ENCODE assay signal across 31 cellular contexts in genomic region chr17:44602970-44603369, GRCh38. TPM values are rescaled to one million over a fixed set of nuclear protein-coding genes. Genes with fewer than 3 reads are reported as not detected.
"Had no signal": no experiment of that assay in that cellular context is flagged by ENCODE, and none has a peak within 500 bp of the region (broad histone marks: within the 10 kb centered on the region; RNA-seq: fewer than 3 reads in every experiment).

No MANE protein-coding gene starts in this region.

- H3K27ac Mint-ChIP-seq: activated naive CD4-positive, alpha-beta T cell treated with anti-CD3 and anti-CD28 coated beads for 36 hours; activated naive CD8-positive, alpha-beta T cell treated with anti-CD3 and anti-CD28 coated beads for 36 hours; effector memory CD8-positive, alpha-beta T cell; T-helper 2 cell treated with Interferon-gamma antibody and Interleukin-4, amounts not matched to agents 5 μg/mL and 100 μg/mL, for 36 hours had no signal

- H3K4me1 ChIP-seq: pancreas, psoas muscle, spleen had no signal

- H3K9me3 ChIP-seq: adrenal gland, ascending aorta, gastroesophageal sphincter, pancreas, psoas muscle, spleen, transverse colon had no signal

- H3K4me2 ChIP-seq: hepatocyte had no signal

- H3K36me3 Mint-ChIP-seq: activated naive CD8-positive, alpha-beta T cell treated with anti-CD3 and anti-CD28 coated beads for 36 hours; naive thymus-derived CD4-positive, alpha-beta T cell had no signal

- H3K4me3 Mint-ChIP-seq: activated naive CD4-positive, alpha-beta T cell treated with anti-CD3 and anti-CD28 coated beads for 36 hours; activated naive CD8-positive, alpha-beta T cell treated with anti-CD3 and anti-CD28 coated beads for 36 hours; effector memory CD8-positive, alpha-beta T cell; naive thymus-derived CD4-positive, alpha-beta T cell; neural crest cell; T-helper 2 cell treated with Interferon-gamma antibody and Interleukin-4, amounts not matched to agents 5 μg/mL and 100 μg/mL, for 36 hours had no signal

- DNase-seq: activated CD4-positive, alpha-beta T cell treated with anti-CD3 and anti-CD28 coated beads for 4 hours; activated CD4-positive, alpha-beta T cell treated with anti-CD3 and anti-CD28 coated beads, Interleukin-2, amount 50 U/mL, for 4 hours; activated CD4-positive, CD25-positive, alpha-beta regulatory T cell; activated CD8-positive, alpha-beta memory T cell treated with anti-CD3 and anti-CD28 coated beads for 24 hours; activated effector memory CD4-positive, alpha-beta T cell treated with Interleukin-2 at 50 U/mL for 16 hours; activated naive CD4-positive, alpha-beta T cell treated with anti-CD3 and anti-CD28 coated beads for 36 hours; activated naive CD8-positive, alpha-beta T cell treated with anti-CD3 and anti-CD28 coated beads for 36 hours; adrenal gland; brain microvascular endothelial cell; cortex of kidney; effector memory CD8-positive, alpha-beta T cell; erythroblast; left colon; mammary epithelial cell; midbrain; naive thymus-derived CD4-positive, alpha-beta T cell; nucleus accumbens; psoas muscle; spleen; stimulated activated naive CD4-positive, alpha-beta T cell treated with Interleukin-2 at 50 U/mL for 16 hours; transverse colon had no signal

- H3K9me3 Mint-ChIP-seq: activated naive CD4-positive, alpha-beta T cell treated with anti-CD3 and anti-CD28 coated beads for 36 hours; activated naive CD8-positive, alpha-beta T cell treated with anti-CD3 and anti-CD28 coated beads for 36 hours; effector memory CD8-positive, alpha-beta T cell; naive thymus-derived CD4-positive, alpha-beta T cell; neural crest cell; T-helper 2 cell treated with Interferon-gamma antibody and Interleukin-4, amounts not matched to agents 5 μg/mL and 100 μg/mL, for 36 hours had no signal

- ATAC-seq: effector memory CD8-positive, alpha-beta T cell; gastroesophageal sphincter; left colon; naive thymus-derived CD4-positive, alpha-beta T cell; psoas muscle had no signal

- H3K4me3 ChIP-seq: adrenal gland, ascending aorta, gastroesophageal sphincter, hepatocyte, pancreas, psoas muscle, spleen, transverse colon had no signal

- H3K4me1 Mint-ChIP-seq: activated naive CD8-positive, alpha-beta T cell treated with anti-CD3 and anti-CD28 coated beads for 36 hours; naive thymus-derived CD4-positive, alpha-beta T cell had no signal

- H3K27ac ChIP-seq: adrenal gland, brain microvascular endothelial cell, gastroesophageal sphincter, hepatocyte, pancreas, psoas muscle, spleen, transverse colon had no signal

- FAIRE-seq: keratinocyte, pancreas had no signal

RNA-seq across cellular contexts. Expression of gene FZD2, which starts 45.7 kb away (rescaled TPM):
- total RNA-seq: activated naive CD4-positive, alpha-beta T cell treated with anti-CD3 and anti-CD28 coated beads for 36 hours; activated naive CD8-positive, alpha-beta T cell treated with anti-CD3 and anti-CD28 coated beads for 36 hours had no signal

RNA-seq across cellular contexts. Expression of gene MEIOC, which starts 53.3 kb away (rescaled TPM):
- total RNA-seq: adrenal gland, ascending aorta, cardiac septum, cerebellum, left colon, liver, pancreas, psoas muscle, transverse colon had no signal
- polyA plus RNA-seq: pancreas had no signal
